In the genomic region with DNA sequence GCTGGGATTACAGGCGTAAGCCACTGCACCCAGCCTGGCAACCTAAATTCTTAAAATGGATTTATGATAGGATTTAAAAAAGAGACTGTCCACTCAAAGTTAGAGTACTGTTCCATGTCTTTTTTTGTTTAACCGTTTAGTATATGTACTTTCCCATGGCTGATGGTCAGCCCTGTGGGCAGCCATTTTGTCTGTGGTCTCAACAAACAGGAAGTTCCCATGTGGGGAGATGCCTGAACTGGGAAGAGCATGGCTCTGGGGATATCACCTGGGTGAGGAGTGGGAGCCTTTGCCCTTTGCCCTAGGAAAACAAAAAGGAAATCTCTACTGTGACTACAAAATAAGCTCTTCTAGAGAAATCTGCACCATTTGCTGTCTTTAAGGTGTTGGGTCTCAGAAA, we compare ENCODE assay signal across 26 cellular contexts.
"Had no signal": no experiment of that assay in that cellular context is flagged by ENCODE, and none has a peak within 500 bp of the region (broad histone marks: within the 10 kb centered on the region; RNA-seq: fewer than 3 reads in every experiment).

No MANE protein-coding gene starts in this region.

- H3K36me3 ChIP-seq: adrenal gland, breast epithelium, Peyer's patch, SJSA1 had no signal

- H3K27ac ChIP-seq: adrenal gland, body of pancreas, breast epithelium, Peyer's patch, SJSA1 had no signal

- H3K27me3 Mint-ChIP-seq: activated CD4-positive, alpha-beta T cell treated with anti-CD3 and anti-CD28 coated beads for 36 hours; activated T-cell treated with anti-CD3 and anti-CD28 coated beads, Interleukin-2, amount 50 U/mL, for 24 hours had no signal

- H3K9me3 Mint-ChIP-seq: activated CD4-positive, alpha-beta memory T cell treated with anti-CD3 and anti-CD28 coated beads, Interleukin-2, amount 10 ng/mL, durations not matched to agents 7 days and 5 days; activated naive CD4-positive, alpha-beta T cell treated with anti-CD3 and anti-CD28 coated beads for 36 hours; activated naive CD4-positive, alpha-beta T cell treated with anti-CD3 and anti-CD28 coated beads, Interleukin-2, amount 50 U/mL, for 72 hours; activated T-cell treated with anti-CD3 and anti-CD28 coated beads, Interleukin-2, amount 50 U/mL, for 24 hours; activated T-helper 2 cell treated with anti-CD3 and anti-CD28 coated beads, Interferon-gamma antibody, Interleukin-2, Interleukin-4, amounts not matched to agents 10 μg/mL and 5 μg/mL and 100 μg/mL, durations not matched to agents 14 hours and 24 hours and 36 hours; T-helper 1 cell treated with Interleukin-12 subunit alpha and Interleukin-12 subunit beta and Interleukin-4 antibody, amounts not matched to agents 30 μg/mL and 1 μg/mL, for 36 hours had no signal

- H3K9me2 ChIP-seq: SK-N-SH had no signal

- H3K9ac ChIP-seq: SK-N-SH had no signal

- H3K4me2 ChIP-seq: SK-N-SH had no signal

- H3K9me3 ChIP-seq: adrenal gland, body of pancreas, breast epithelium, Peyer's patch, SJSA1, SK-N-SH had no signal

- ATAC-seq: activated CD4-positive, alpha-beta T cell treated with anti-CD3 and anti-CD28 coated beads for 36 hours; activated CD4-positive, CD25-positive, alpha-beta regulatory T cell treated with anti-CD3 and anti-CD28 coated beads, Interleukin-2, amount 50 U/mL, for 24 hours; activated naive CD4-positive, alpha-beta T cell treated with anti-CD3 and anti-CD28 coated beads, Interleukin-2, amount 50 U/mL, for 72 hours; body of pancreas; WTC11 had no signal

- H3K36me3 Mint-ChIP-seq: activated naive CD4-positive, alpha-beta T cell treated with anti-CD3 and anti-CD28 coated beads, Interleukin-2, amount 50 U/mL, for 72 hours; WTC11 had no signal

- H3K4me1 Mint-ChIP-seq: activated CD4-positive, alpha-beta memory T cell treated with anti-CD3 and anti-CD28 coated beads, Interleukin-2, amount 10 ng/mL, durations not matched to agents 7 days and 5 days; activated CD4-positive, alpha-beta T cell treated with anti-CD3 and anti-CD28 coated beads for 36 hours; WTC11 had no signal

- DNase-seq: activated CD4-positive, alpha-beta memory T cell treated with anti-CD3 and anti-CD28 coated beads, Interleukin-2, amount 10 ng/mL, durations not matched to agents 7 days and 5 days; activated CD4-positive, alpha-beta T cell treated with anti-CD3 and anti-CD28 coated beads for 36 hours; activated CD4-positive, alpha-beta T cell treated with anti-CD3 and anti-CD28 coated beads, Interleukin-2, amount 50 U/mL, for 1 hour; activated gamma-delta T cell treated with Interleukin-2 at 50 U/mL for 16 hours; activated naive CD4-positive, alpha-beta T cell treated with anti-CD3 and anti-CD28 coated beads for 36 hours; activated T-cell treated with anti-CD3 and anti-CD28 coated beads, Interleukin-2, amount 50 U/mL, for 24 hours; body of pancreas; NCI-H1105; NCI-H1417 treated with DMSO at 0.1 percent for 48 hours; NCI-H1930; NCI-H2081 treated with DMSO at 0.1 percent for 48 hours; NCI-H226; NCI-H524 treated with DMSO at 0.1 percent for 48 hours; Peyer's patch; RPMI8226; SHP77 treated with DMSO at 0.1 percent for 48 hours; SK-N-SH had no signal

- H3K27ac Mint-ChIP-seq: activated CD4-positive, alpha-beta memory T cell treated with anti-CD3 and anti-CD28 coated beads, Interleukin-2, amount 10 ng/mL, durations not matched to agents 7 days and 5 days; activated CD4-positive, alpha-beta T cell treated with anti-CD3 and anti-CD28 coated beads for 36 hours; activated naive CD4-positive, alpha-beta T cell treated with anti-CD3 and anti-CD28 coated beads for 36 hours; activated T-cell treated with anti-CD3 and anti-CD28 coated beads, Interleukin-2, amount 50 U/mL, for 24 hours; activated T-helper 2 cell treated with anti-CD3 and anti-CD28 coated beads, Interferon-gamma antibody, Interleukin-2, Interleukin-4, amounts not matched to agents 10 μg/mL and 5 μg/mL and 100 μg/mL, durations not matched to agents 14 hours and 24 hours and 36 hours; T-helper 1 cell treated with Interleukin-12 subunit alpha and Interleukin-12 subunit beta and Interleukin-4 antibody, amounts not matched to agents 30 μg/mL and 1 μg/mL, for 36 hours; T-helper 2 cell treated with Interferon-gamma antibody and Interleukin-4, amounts not matched to agents 5 μg/mL and 100 μg/mL, for 36 hours; WTC11 had no signal

- H3K4me1 ChIP-seq: body of pancreas, breast epithelium, Peyer's patch, SJSA1 had no signal

- H3K4me3 Mint-ChIP-seq: activated CD4-positive, alpha-beta memory T cell treated with anti-CD3 and anti-CD28 coated beads, Interleukin-2, amount 10 ng/mL, durations not matched to agents 7 days and 5 days; activated CD4-positive, alpha-beta T cell treated with anti-CD3 and anti-CD28 coated beads for 36 hours; activated naive CD4-positive, alpha-beta T cell treated with anti-CD3 and anti-CD28 coated beads for 36 hours; activated T-cell treated with anti-CD3 and anti-CD28 coated beads, Interleukin-2, amount 50 U/mL, for 24 hours; T-helper 1 cell treated with Interleukin-12 subunit alpha and Interleukin-12 subunit beta and Interleukin-4 antibody, amounts not matched to agents 30 μg/mL and 1 μg/mL, for 36 hours; T-helper 2 cell treated with Interferon-gamma antibody and Interleukin-4, amounts not matched to agents 5 μg/mL and 100 μg/mL, for 36 hours; WTC11 had no signal

- H3K4me3 ChIP-seq: adrenal gland, body of pancreas, breast epithelium, Peyer's patch, SJSA1 had no signal

- H3K27me3 ChIP-seq: adrenal gland, body of pancreas, breast epithelium, Peyer's patch, SJSA1 had no signal
